In genomic region chr14:77014734-77015133, GRCh38 we compare ENCODE assay signal across 1 cellular context.
TF ChIP-seq lines count a peak whose summit lies in the region.

No MANE protein-coding gene starts in this region.

TF ChIP-seq in WTC11, 78 proteins besides CTCF, POLR2A, EP300 and RAD21:
- TF ChIP-seq ZNF425 (CRISPR knock-in tag; conservative IDR thresholded peaks at IDR 0.05) (no peak), ATF2 (CRISPR knock-in tag; IDR thresholded peaks at IDR 0.05; ENCODE audit: borderline replicate concordance, low read depth) (no peak), RORB (CRISPR knock-in tag; IDR thresholded peaks at IDR 0.05) (no peak), NFE2L1 (CRISPR knock-in tag; IDR thresholded peaks at IDR 0.05) (no peak), PREB (CRISPR knock-in tag; IDR thresholded peaks at IDR 0.05; ENCODE audit: borderline replicate concordance) (no peak), ZNF121 (CRISPR knock-in tag; IDR thresholded peaks at IDR 0.05) (no peak), AFF4 (CRISPR knock-in tag; IDR thresholded peaks at IDR 0.05; ENCODE audit: borderline replicate concordance) (no peak), MYBL2 (CRISPR knock-in tag; IDR thresholded peaks at IDR 0.05) (no peak), ATF6 (CRISPR knock-in tag; IDR thresholded peaks at IDR 0.05) (no peak), ZNF671 (CRISPR knock-in tag; IDR thresholded peaks at IDR 0.05) (no peak), CREM (CRISPR knock-in tag; IDR thresholded peaks at IDR 0.05) (no peak), PRDM15 (CRISPR knock-in tag; IDR thresholded peaks at IDR 0.05) (no peak), SP1 (CRISPR knock-in tag; conservative IDR thresholded peaks at IDR 0.05) (no peak), FOXP1 (CRISPR knock-in tag; IDR thresholded peaks at IDR 0.05; ENCODE audit: borderline replicate concordance) (no peak), HMGXB4 (CRISPR knock-in tag; IDR thresholded peaks at IDR 0.05) (no peak), NR2C2 (CRISPR knock-in tag; IDR thresholded peaks at IDR 0.05) (no peak), CREB1 (CRISPR knock-in tag; IDR thresholded peaks at IDR 0.05) (no peak), E2F1 (CRISPR knock-in tag; IDR thresholded peaks at IDR 0.05) (no peak)
TF ChIP-seq in WTC11: peak in this region for 0.
